8 cellular contexts compared by ENCODE assay signal in the genomic region with DNA sequence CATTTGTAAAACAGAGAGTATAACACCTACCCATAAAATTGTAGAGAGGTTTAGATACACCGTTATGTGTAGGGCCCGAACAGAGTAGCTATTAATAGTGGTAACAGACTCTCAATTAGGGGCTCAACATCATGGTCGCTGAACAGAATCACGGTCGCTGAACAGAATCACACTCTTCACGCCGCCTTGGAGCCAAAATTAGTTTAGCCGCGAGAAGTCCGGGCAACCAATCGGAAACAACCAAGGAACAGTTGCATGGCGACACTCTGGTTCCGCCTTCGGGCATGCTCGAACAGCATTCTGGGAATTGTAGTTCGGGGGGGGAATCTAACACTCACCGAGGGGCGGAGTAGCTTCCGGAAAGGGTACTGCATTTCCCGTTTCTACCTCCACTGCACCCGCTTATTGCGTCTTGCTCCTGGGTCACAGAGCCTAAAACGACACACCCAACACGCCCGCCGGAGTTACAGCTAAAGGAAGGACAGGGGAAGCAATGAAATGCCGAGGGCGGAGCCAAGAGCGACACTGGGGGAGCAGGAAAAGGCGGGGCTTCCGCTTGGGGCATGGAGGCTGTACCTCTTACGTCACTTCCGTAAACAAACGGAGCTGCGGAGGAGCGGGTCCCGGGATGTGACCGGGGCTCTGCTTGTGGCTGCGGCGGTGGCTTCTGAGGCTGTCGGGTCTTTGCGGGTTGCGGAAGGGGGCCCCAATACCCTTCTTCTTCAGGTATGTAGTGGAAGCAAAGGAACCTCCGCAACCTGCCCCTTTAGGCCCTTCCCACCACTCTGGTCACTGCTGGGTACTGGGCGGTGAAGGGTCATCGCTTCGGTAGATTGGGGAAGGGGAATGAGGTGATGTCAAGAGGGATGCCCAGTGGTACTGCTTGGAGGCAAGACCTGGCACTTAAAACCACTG. TPM values are rescaled to one million over a fixed set of nuclear protein-coding genes. Genes with fewer than 3 reads are reported as not detected.
DNase-seq lines count a peak whose midpoint lies in the region; ATAC-seq and TF ChIP-seq lines count a peak whose summit lies in the region.

TSS of gene CCDC28A (plus strand) at position 593 of the 915 bp plus-strand sequence. CDS start 2,352 bp downstream, outside the sequence.

- ATAC-seq in GM18873 (IDR thresholded peaks at IDR 0.05; ENCODE audit: low FRiP score, unreplicated experiment) (peak; percentile 86), HG03139 (IDR thresholded peaks at IDR 0.05; ENCODE audit: unreplicated experiment) (peak; percentile 91)

- peaks cover 10% of the 10 kb centered on the region for H3K79me2 ChIP-seq in mammary epithelial cell (ENCODE audit: insufficient read depth, low read length)

- in situ Hi-C loops in ACHN (cut with HindIII; ENCODE audit: low pct_ligation_motif_present, low pct_unique_long_range_greater_than_20kb, low sequenced_read_pairs) (loop anchor here (25.0 kb wide), 1 partner anchor 186 kb away; no protein-coding TSS in a partner anchor), mammary epithelial cell (cut with MboI; ENCODE audit: low sequenced_read_pairs in 2 of 2) (loop anchor here (10.0 to 25.0 kb wide), 4 partner anchors 179 to 661 kb away; partner anchors contain the start of genes PERP (in 2 of the 2) and HEBP2 (in 1 of the 2))

- DNase-seq in ACHN, result peak; percentile 92
- peak; percentile 93 for DNase-seq in NCI-H2227 (lab: John Stamatoyannopoulos, UW; ENCODE audit: unreplicated experiment)
- peak; percentile 92 for DNase-seq in WERI-Rb-1
- peak; percentile 95 for DNase-seq in mammary epithelial cell

- H3K9ac ChIP-seq in mammary epithelial cell (ENCODE audit: insufficient read depth, low read length) (peak within 1 kb of the TSS; percentile 88), iPS-20b (ENCODE audit: low read depth, low read length) (peak within 1 kb of the TSS; percentile 91)

- CTCF ChIA-PET in mammary epithelial cell (lab: Charles Lee; ENCODE audit: low non-redundant PET), result no interaction called here

- TF ChIP-seq CTCF in WERI-Rb-1 (IDR thresholded peaks at IDR 0.05; ENCODE audit: low read depth, low read length) (no peak), mammary epithelial cell (conservative IDR thresholded peaks at IDR 0.05 in 1 of 2, IDR thresholded peaks at IDR 0.05 in 1 of 2; ENCODE audit: extremely low read depth in 1 of 2, insufficient read depth in 1 of 2, low read depth in 1 of 2, low read length in 2 of 2) (no peak)

- BruUV-seq in mammary epithelial cell (replicated peaks; lab: Mats Ljungman, UMichigan), result TSS peak; percentile 63

- H2AFZ ChIP-seq in mammary epithelial cell (ENCODE audit: low read depth, low read length), result peak within 1 kb of the TSS; percentile 99

- no peaks in the 10 kb centered on the region for H4K20me1 ChIP-seq in mammary epithelial cell (ENCODE audit: insufficient read depth, low read length)

- H3K4me3 ChIP-seq in WERI-Rb-1 (ENCODE audit: low read depth, low read length), result peak within 1 kb of the TSS; percentile 82
- peak within 1 kb of the TSS; percentile 94 to 96 (median 95) for H3K4me3 ChIP-seq in mammary epithelial cell (replicated peaks in 1 of 3; ENCODE audit: insufficient read depth in 1 of 3, low read depth in 2 of 3, low read length in 3 of 3)
- H3K4me3 ChIP-seq in iPS-20b (ENCODE audit: low read length), result peak within 1 kb of the TSS; percentile 85
- peak within 1 kb of the TSS; percentile 62 to 88 (median 71) for H3K4me3 ChIP-seq in skin epidermis

- dilution Hi-C loops in mammary epithelial cell (cut with HindIII; ENCODE audit: low sequenced_read_pairs), result no loop called here

- 0% methylated on average over 24 of the region's 47 CpGs for WGBS in mammary epithelial cell (ENCODE audit: low coverage, missing lambda C conversion rate)

- H3K4me2 ChIP-seq in mammary epithelial cell (ENCODE audit: insufficient read depth, low read depth, low read length), result peak within 1 kb of the TSS; percentile 88

- peaks cover 14% of the 10 kb centered on the region for H3K4me1 ChIP-seq in mammary epithelial cell (ENCODE audit: insufficient read depth, low read length)
- no peaks in the 10 kb centered on the region for H3K4me1 ChIP-seq in iPS-20b (ENCODE audit: insufficient read depth, low read length)

- H3K27me3 ChIP-seq in WERI-Rb-1 (ENCODE audit: insufficient read depth, low read depth, severe bottlenecking) (no peaks in the 10 kb centered on the region), mammary epithelial cell (ENCODE audit: insufficient read depth, low read length) (no peaks in the 10 kb centered on the region), iPS-20b (ENCODE audit: insufficient read depth, low read length) (no peaks in the 10 kb centered on the region)

- peak within 1 kb of the TSS; percentile 86 for H3K27ac ChIP-seq in WERI-Rb-1
- H3K27ac ChIP-seq in mammary epithelial cell (ENCODE audit: insufficient read depth, low read depth, low read length), result peak within 1 kb of the TSS; percentile 81
- peak within 1 kb of the TSS; percentile 90 for H3K27ac ChIP-seq in iPS-20b (ENCODE audit: low read length)
- H3K27ac ChIP-seq in skin epidermis, result peak within 1 kb of the TSS; percentile 78 to 99 (median 97)

- H3K9me3 ChIP-seq in WERI-Rb-1 (ENCODE audit: severe bottlenecking), result no peaks in the 10 kb centered on the region
- H3K9me3 ChIP-seq in mammary epithelial cell (replicated peaks; ENCODE audit: insufficient read depth, low read length), result no peaks in the 10 kb centered on the region
- H3K9me3 ChIP-seq in iPS-20b (ENCODE audit: insufficient read depth, low read depth, low read length), result no peaks in the 10 kb centered on the region

- H3K36me3 ChIP-seq in WERI-Rb-1, result no peaks in the 10 kb centered on the region
- H3K36me3 ChIP-seq in mammary epithelial cell (ENCODE audit: insufficient read depth, low read length), result peaks cover 3% of the 10 kb centered on the region
- no peaks in the 10 kb centered on the region for H3K36me3 ChIP-seq in iPS-20b (ENCODE audit: insufficient read depth, low read depth, low read length)

- intact Hi-C loops in mammary epithelial cell (cut with micrococcal nuclease), result loop anchor here (5.0 kb wide), 1 partner anchor 771 kb away; no protein-coding TSS in a partner anchor

RNA-seq across cellular contexts. Expression of gene CCDC28A, which starts in this region (rescaled TPM):
- 10 to 100 TPM in 1 of 2 donors, 1 to 10 TPM in 1; 7.3 to 10.3 TPM for total RNA-seq in mammary epithelial cell
- polyA plus RNA-seq in mammary epithelial cell, result 6.4 TPM
- 1.2 TPM for polyA minus RNA-seq in mammary epithelial cell

Comparison
In these comparisons a context has a peak if more than half of its experiments do, and no peak if none do; other contexts are left out.
1. Peak in every context shown above with its lines: DNase-seq, ATAC-seq, H3K4me3 ChIP-seq and H3K27ac ChIP-seq.